Comparison of ENCODE assay signal across 15 cellular contexts in the genomic region with DNA sequence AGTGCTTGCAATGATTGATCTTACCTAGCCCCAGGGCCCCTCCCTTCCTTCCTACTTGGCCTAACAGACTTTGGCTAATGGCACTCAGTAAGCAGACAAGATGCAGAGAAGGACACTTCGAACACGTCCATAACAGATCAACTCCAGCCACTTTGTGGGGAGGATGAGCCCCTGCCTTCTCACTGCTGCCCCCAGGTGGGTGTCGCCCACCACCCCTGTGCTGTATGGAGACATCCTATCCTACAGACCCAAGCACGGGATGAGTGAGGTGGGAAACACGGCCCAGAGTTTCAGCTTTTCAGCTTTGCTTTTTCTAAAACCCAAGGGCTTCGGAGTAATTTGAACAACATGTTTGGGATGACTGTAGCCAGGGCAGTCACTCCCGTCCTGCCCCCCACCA. TPM values are rescaled to one million over a fixed set of nuclear protein-coding genes. Genes with fewer than 3 reads are reported as not detected.
A peak's percentile ranks its signal among the peaks of the same experiment; 100 is the strongest.
DNase-seq lines count a peak whose midpoint lies in the region; ATAC-seq and TF ChIP-seq lines count a peak whose summit lies in the region.
"Had no signal": no experiment of that assay in that cellular context is flagged by ENCODE, and none has a peak within 500 bp of the region (broad histone marks: within the 10 kb centered on the region; RNA-seq: fewer than 3 reads in every experiment).

No MANE protein-coding gene starts in this region.

- no peak overlapping the region for H2BK120ac ChIP-seq in mesenchymal stem cell (ENCODE audit: low read depth, low read length)

- POLR2A ChIA-PET in Caco-2 (lab: Charles Lee), result no interaction called here

- H3K4me3 Mint-ChIP-seq in Caco-2 (ENCODE audit: unreplicated experiment), result no peak overlapping the region
- H3K4me3 Mint-ChIP-seq: activated T-helper 1 cell treated with anti-CD3 and anti-CD28 coated beads, Interleukin-12 subunit alpha, Interleukin-12 subunit beta, Interleukin-2, Interleukin-4 antibody, amounts not matched to agents 30 ng/mL and 10 ng/mL and 1 ng/mL, durations not matched to agents 14 hours and 24 hours and 36 hours; immature natural killer cell had no signal

- H3K27ac Mint-ChIP-seq in Caco-2 (ENCODE audit: unreplicated experiment), result peak overlapping the region; percentile 28
- H3K27ac Mint-ChIP-seq: activated T-helper 1 cell treated with anti-CD3 and anti-CD28 coated beads, Interleukin-12 subunit alpha, Interleukin-12 subunit beta, Interleukin-2, Interleukin-4 antibody, amounts not matched to agents 30 ng/mL and 10 ng/mL and 1 ng/mL, durations not matched to agents 14 hours and 24 hours and 36 hours had no signal

- dilution Hi-C loops in mammary epithelial cell (cut with HindIII; ENCODE audit: low sequenced_read_pairs), result no loop called here

- H3K79me2 ChIP-seq in mammary epithelial cell (ENCODE audit: insufficient read depth, low read length), result peaks cover 99% of the 10 kb centered on the region

- H3K4me1 ChIP-seq in Caco-2 (peaks cover 11% of the 10 kb centered on the region), mammary epithelial cell (ENCODE audit: insufficient read depth, low read length) (peaks cover 46% of the 10 kb centered on the region), mesenchymal stem cell (ENCODE audit: control insufficient read depth, insufficient read depth, low read depth, low read length) (peaks cover 40% of the 10 kb centered on the region)

- H3K27me3 ChIP-seq in Caco-2 (replicated peaks; ENCODE audit: control insufficient read depth, insufficient read depth, low read length), result no peaks in the 10 kb centered on the region
- no peaks in the 10 kb centered on the region for H3K27me3 ChIP-seq in mammary epithelial cell (ENCODE audit: insufficient read depth, low read length)
- no peaks in the 10 kb centered on the region for H3K27me3 ChIP-seq in mesenchymal stem cell (ENCODE audit: control insufficient read depth in 1 of 2, insufficient read depth in 1 of 2, low read length in 2 of 2)
- H3K27me3 ChIP-seq: suprapubic skin had no signal

- TF ChIP-seq CTCF in Caco-2 (IDR thresholded peaks at IDR 0.05; ENCODE audit: insufficient read depth in 1 of 2, low read depth in 1 of 2, low read length in 1 of 2, severe bottlenecking in 1 of 2, unreplicated experiment in 1 of 2) (peak in 1 of 2 experiments; percentile 46), HFF-Myc (IDR thresholded peaks at IDR 0.05; ENCODE audit: low read depth, low read length, missing control alignments) (peak; percentile 24), mammary epithelial cell (conservative IDR thresholded peaks at IDR 0.05 in 1 of 2, IDR thresholded peaks at IDR 0.05 in 1 of 2; ENCODE audit: extremely low read depth in 1 of 2, insufficient read depth in 1 of 2, low read depth in 1 of 2, low read length in 2 of 2) (no peak)

- no peak overlapping the region for H2BK5ac ChIP-seq in mesenchymal stem cell (ENCODE audit: low read depth, low read length, poor library complexity, severe bottlenecking)

- H3K36me3 ChIP-seq in Caco-2 (ENCODE audit: control insufficient read depth, insufficient read depth, low read length), result no peaks in the 10 kb centered on the region; the same call in 1 of the 2 replicates
- H3K36me3 ChIP-seq in mammary epithelial cell (ENCODE audit: insufficient read depth, low read length), result no peaks in the 10 kb centered on the region
- peaks cover 0 to 5% of the 10 kb centered on the region in 2 experiments for H3K36me3 ChIP-seq in mesenchymal stem cell (ENCODE audit: control insufficient read depth in 1 of 2, insufficient read depth in 2 of 2, low read depth in 1 of 2, low read length in 2 of 2)
- H3K36me3 ChIP-seq: suprapubic skin had no signal

- no peak overlapping the region for H4K8ac ChIP-seq in mesenchymal stem cell (ENCODE audit: low read length)

- peak overlapping the region; percentile 70 for H3K4me2 ChIP-seq in mammary epithelial cell (ENCODE audit: insufficient read depth, low read depth, low read length)
- H3K4me2 ChIP-seq in mesenchymal stem cell (ENCODE audit: low read length, poor library complexity, severe bottlenecking), result no peak overlapping the region

- no peak overlapping the region for H3K4ac ChIP-seq in mesenchymal stem cell (ENCODE audit: low read depth in 1 of 2, low read length in 2 of 2)

- WGBS in mammary epithelial cell (ENCODE audit: low coverage, missing lambda C conversion rate), result 83% methylated on average over 4 of the region's 7 CpGs
- WGBS in mesenchymal stem cell, result 88% methylated on average over 7 of the region's 7 CpGs

- no peak overlapping the region for H2BK15ac ChIP-seq in mesenchymal stem cell (ENCODE audit: low read depth, poor library complexity, severe bottlenecking)

- H2AFZ ChIP-seq in mammary epithelial cell (ENCODE audit: low read depth, low read length) (no peak overlapping the region), mesenchymal stem cell (ENCODE audit: low read depth, low read length) (no peak overlapping the region)

- DNase-seq in Caco-2, result peak in 1 of 2 experiments; percentile 31
- no peak for DNase-seq in HFF-Myc (ENCODE audit: extremely low read depth, low read depth)
- DNase-seq in mammary epithelial cell, result no peak
- DNase-seq in mesenchymal stem cell, result no peak
- DNase-seq in SIG-M5 (lab: John Stamatoyannopoulos, UW), result no peak
- no peak for DNase-seq in AG20443 (ENCODE audit: low spot score)
- no peak for DNase-seq in Right ventricle myocardium superior
- DNase-seq: caudate nucleus, immature natural killer cell, MV-4-11, SHP77 had no signal

- intact Hi-C loops in Caco-2 (cut with micrococcal nuclease; ENCODE audit: unreplicated experiment), result loop anchor here (5.0 to 10.0 kb wide), 2 partner anchors 83 to 525 kb away; no protein-coding TSS in a partner anchor
- intact Hi-C loops in mammary epithelial cell (cut with micrococcal nuclease), result no loop called here
- intact Hi-C loops in Right ventricle myocardium superior (cut with DNase I), result no loop called here

- no peaks in the 10 kb centered on the region for H3K79me1 ChIP-seq in mesenchymal stem cell (replicated peaks; ENCODE audit: low read length, poor library complexity, severe bottlenecking)

- H3K23ac ChIP-seq in mesenchymal stem cell (ENCODE audit: low read length in 2 of 2), result no peak overlapping the region

- peak overlapping the region; percentile 80 for H2AK5ac ChIP-seq in mesenchymal stem cell (ENCODE audit: low read length, severe bottlenecking)

- H4K91ac ChIP-seq in mesenchymal stem cell (ENCODE audit: low read length), result no peak overlapping the region

- no peaks in the 10 kb centered on the region for H3K9me3 Mint-ChIP-seq in Caco-2 (ENCODE audit: unreplicated experiment)
- H3K9me3 Mint-ChIP-seq: activated T-helper 1 cell treated with anti-CD3 and anti-CD28 coated beads, Interleukin-12 subunit alpha, Interleukin-12 subunit beta, Interleukin-2, Interleukin-4 antibody, amounts not matched to agents 30 ng/mL and 10 ng/mL and 1 ng/mL, durations not matched to agents 14 hours and 24 hours and 36 hours; immature natural killer cell had no signal

- CTCF ChIA-PET in Caco-2 (lab: Charles Lee) (no interaction called here), mammary epithelial cell (lab: Charles Lee; ENCODE audit: low non-redundant PET) (no interaction called here)

- BruUV-seq in Caco-2 (replicated peaks; lab: Mats Ljungman, UMichigan) (no TSS peak), mammary epithelial cell (replicated peaks; lab: Mats Ljungman, UMichigan) (no TSS peak)

- H3K9ac ChIP-seq in mammary epithelial cell (ENCODE audit: insufficient read depth, low read length) (peak overlapping the region; percentile 11), mesenchymal stem cell (ENCODE audit: low read length) (no peak overlapping the region)

- H2BK12ac ChIP-seq in mesenchymal stem cell (ENCODE audit: low read length in 2 of 2), result no peak overlapping the region

- no peaks in the 10 kb centered on the region for H3K9me3 ChIP-seq in Caco-2
- H3K9me3 ChIP-seq in mammary epithelial cell (replicated peaks; ENCODE audit: insufficient read depth, low read length), result no peaks in the 10 kb centered on the region
- no peaks in the 10 kb centered on the region for H3K9me3 ChIP-seq in mesenchymal stem cell (ENCODE audit: control insufficient read depth, low read length)
- H3K9me3 ChIP-seq: suprapubic skin had no signal

- H3K36me3 Mint-ChIP-seq in Caco-2 (ENCODE audit: insufficient read depth, unreplicated experiment), result peaks cover 78% of the 10 kb centered on the region

- in situ Hi-C loops in mammary epithelial cell (cut with MboI; ENCODE audit: low sequenced_read_pairs in 2 of 2), result no loop called here

- no peaks in the 10 kb centered on the region for H3K27me3 Mint-ChIP-seq in Caco-2 (ENCODE audit: insufficient read depth, unreplicated experiment)

- peak overlapping the region; percentile 48 for H3K27ac ChIP-seq in mammary epithelial cell (ENCODE audit: insufficient read depth, low read depth, low read length)
- peak overlapping the region; percentile 73 for H3K27ac ChIP-seq in mesenchymal stem cell (ENCODE audit: low read length, poor library complexity, severe bottlenecking)
- H3K27ac ChIP-seq: suprapubic skin had no signal

- H3K4me3 ChIP-seq in Caco-2 (ENCODE audit: low read depth, low read length), result no peak overlapping the region
- no peak overlapping the region for H3K4me3 ChIP-seq in HFF-Myc (replicated peaks; ENCODE audit: low read depth, low read length)
- no peak overlapping the region for H3K4me3 ChIP-seq in mammary epithelial cell (replicated peaks in 1 of 3; ENCODE audit: insufficient read depth in 1 of 3, low read depth in 2 of 3, low read length in 3 of 3)
- no peak overlapping the region for H3K4me3 ChIP-seq in mesenchymal stem cell (ENCODE audit: insufficient read depth in 1 of 2, low read depth in 1 of 2, low read length in 2 of 2)
- H3K4me3 ChIP-seq: suprapubic skin had no signal

- no peak overlapping the region for H3K14ac ChIP-seq in mesenchymal stem cell (ENCODE audit: low read length in 2 of 2)

- peaks cover 33% of the 10 kb centered on the region for H3K4me1 Mint-ChIP-seq in Caco-2 (ENCODE audit: low read depth, unreplicated experiment)

- H3K18ac ChIP-seq in mesenchymal stem cell (ENCODE audit: low read depth in 1 of 2, low read length in 2 of 2), result no peak overlapping the region

- ATAC-seq in HG02610 (IDR thresholded peaks at IDR 0.05; ENCODE audit: unreplicated experiment), result no peak
- no peak for ATAC-seq in Right ventricle myocardium superior (ENCODE audit: poor library complexity)
- ATAC-seq: sciatic nerve had no signal

- H4K20me1 ChIP-seq in mammary epithelial cell (ENCODE audit: insufficient read depth, low read length), result peaks cover 13% of the 10 kb centered on the region

RNA-seq across cellular contexts. Expression of gene SLC7A1, which starts 5.5 kb away (rescaled TPM):
- total RNA-seq in Caco-2 (2022), result 164 and 180 TPM in 2 replicates
- total RNA-seq in mammary epithelial cell, result 100 to 1,000 TPM in 1 of 2 donors, 10 to 100 TPM in 1; 82.7 to 176 TPM
- polyA plus RNA-seq in mammary epithelial cell, result 30.9 TPM
- polyA minus RNA-seq in mammary epithelial cell, result 105 TPM
- polyA plus RNA-seq in mesenchymal stem cell (2013, experiment 1 of 2), result 14.6 TPM
- polyA plus RNA-seq in mesenchymal stem cell (2013, experiment 2 of 2), result 14.5 TPM
- 14.2 TPM for total RNA-seq in Right ventricle myocardium superior
